In genomic region chr16:23856345-23856744, GRCh38 we compare ENCODE assay signal across 27 cellular contexts. TPM values are rescaled to one million over a fixed set of nuclear protein-coding genes. Genes with fewer than 3 reads are reported as not detected.
A peak's percentile ranks its signal among the peaks of the same experiment; 100 is the strongest.
DNase-seq lines count a peak whose midpoint lies in the region; ATAC-seq, FAIRE-seq and TF ChIP-seq lines count a peak whose summit lies in the region.
"Had no signal": no experiment of that assay in that cellular context is flagged by ENCODE, and none has a peak within 500 bp of the region (broad histone marks: within the 10 kb centered on the region; RNA-seq: fewer than 3 reads in every experiment).

No MANE protein-coding gene starts in this region.

- TF ChIP-seq EP300 in GM12878 (IDR thresholded peaks at IDR 0.05; ENCODE audit: borderline replicate concordance in 1 of 2, control insufficient read depth in 1 of 2, low read depth in 2 of 2, low read length in 2 of 2), result peak; percentile 18 to 36; a peak in 2 of 4 replicates

- in situ Hi-C loops in GM12878 (cut with MboI), result loop anchor here (25.0 kb wide), 1 partner anchor 1181 kb away; no protein-coding TSS in a partner anchor

- no TSS peak for BruUV-seq in A673 (replicated peaks; lab: Mats Ljungman, UMichigan)
- BruUV-seq in GM12878 (replicated peaks; lab: Mats Ljungman, UMichigan), result no TSS peak

- H3K27ac Mint-ChIP-seq in CD4-positive, CD25-positive, alpha-beta regulatory T cell, result peak overlapping the region in 2 of 3 donors; percentile 12 to 23
- H3K27ac Mint-ChIP-seq: activated CD4-positive, alpha-beta T cell treated with anti-CD3 and anti-CD28 coated beads for 36 hours; type B pancreatic cell had no signal

- H3K9me3 Mint-ChIP-seq in CD4-positive, CD25-positive, alpha-beta regulatory T cell, result peaks cover 0 to 3% (median 0%) of the 10 kb centered on the region in 7 donors
- H3K9me3 Mint-ChIP-seq: immature natural killer cell, type B pancreatic cell had no signal

- H3K79me2 ChIP-seq in GM12878 (ENCODE audit: control insufficient read depth, insufficient read depth, low read length), result peaks cover 96% of the 10 kb centered on the region

- peaks cover 2% of the 10 kb centered on the region for H3K36me3 ChIP-seq in A673 (ENCODE audit: insufficient read depth, low read length, poor library complexity, severe bottlenecking)
- H3K36me3 ChIP-seq in CD4-positive, CD25-positive, alpha-beta regulatory T cell (ENCODE audit: control insufficient read depth, insufficient read depth, low read length), result no peaks in the 10 kb centered on the region
- H3K36me3 ChIP-seq in GM12878 (ENCODE audit: control insufficient read depth in 2 of 2, insufficient read depth in 2 of 2, low read length in 1 of 2), result peaks cover 1 to 11% of the 10 kb centered on the region in 2 experiments; a peak in 3 of 4 replicates
- H3K36me3 ChIP-seq: breast epithelium had no signal

- CTCF ChIA-PET in A673 (lab: Charles Lee), result no interaction called here
- CTCF ChIA-PET in GM12878 (lab: Yijun Ruan, JAX), result interaction anchor here (2.4 to 11.5 kb wide), 4 partner anchors 10 to 154 kb away, joined by 8 to 134 read pairs (median 19); no protein-coding TSS in a partner anchor

- peak overlapping the region; percentile 58 for H3K4me2 ChIP-seq in GM12878 (ENCODE audit: control insufficient read depth, insufficient read depth)

- no peaks in the 10 kb centered on the region for H4K20me1 ChIP-seq in GM12878 (ENCODE audit: control insufficient read depth, insufficient read depth)

- intact Hi-C loops in A673 (cut with micrococcal nuclease; ENCODE audit: unreplicated experiment) (no loop called here), GM12878 (cut with micrococcal nuclease; ENCODE audit: unreplicated experiment) (loop anchor here (2.0 kb wide), 1 partner anchor 14 kb away; no protein-coding TSS in a partner anchor)

- SMC1A ChIA-PET in GM12878 (lab: Charles Lee; ENCODE audit: uncharacterized antibody, unreplicated experiment), result interaction anchor here (0.9 to 27.0 kb wide), 8 partner anchors 14 to 159 kb away, joined by 3 to 468 read pairs (median 4); no protein-coding TSS in a partner anchor

- no peak for TF ChIP-seq RAD21 in GM12878 (IDR thresholded peaks at IDR 0.05; ENCODE audit: insufficient read depth, low read depth, low read length)

- POLR2A ChIA-PET in A673 (lab: Charles Lee; ENCODE audit: low non-redundant PET), result interaction anchor here (0.5 kb wide), 1 partner anchor 9 kb away, joined by 3 read pairs; no protein-coding TSS in a partner anchor
- POLR2A ChIA-PET in GM12878 (lab: Charles Lee), result interaction anchor here (0.7 to 5.8 kb wide), 9 partner anchors 8 to 1403 kb away, joined by 3 to 46 read pairs (median 9); no protein-coding TSS in a partner anchor

- peaks cover 16% of the 10 kb centered on the region for H3K36me3 Mint-ChIP-seq in CD4-positive, CD25-positive, alpha-beta regulatory T cell
- H3K36me3 Mint-ChIP-seq: type B pancreatic cell had no signal

- H3K4me3 Mint-ChIP-seq in CD4-positive, CD25-positive, alpha-beta regulatory T cell, result no peak overlapping the region
- H3K4me3 Mint-ChIP-seq: activated CD4-positive, alpha-beta T cell treated with anti-CD3 and anti-CD28 coated beads for 36 hours; immature natural killer cell; type B pancreatic cell had no signal

- H3K4me1 Mint-ChIP-seq in CD4-positive, CD25-positive, alpha-beta regulatory T cell, result peaks cover 12 to 91% (median 64%) of the 10 kb centered on the region in 4 donors

- TF ChIP-seq POLR2A in GM12878 (IDR thresholded peaks at IDR 0.05; ENCODE audit: low read depth, low read length), result no peak

- no peak overlapping the region for H3K9ac ChIP-seq in GM12878 (ENCODE audit: control insufficient read depth, insufficient read depth, low read length)

- H3K27me3 Mint-ChIP-seq in CD4-positive, CD25-positive, alpha-beta regulatory T cell, result peaks cover 4% of the 10 kb centered on the region
- H3K27me3 Mint-ChIP-seq: activated CD4-positive, alpha-beta T cell treated with anti-CD3 and anti-CD28 coated beads for 36 hours had no signal

- FAIRE-seq in GM12878 (lab: Jason Lieb, UNC), result peak; percentile 65
- FAIRE-seq in frontal cortex (lab: Jason Lieb, UNC), result no peak
- FAIRE-seq: endothelial cell of umbilical vein had no signal

- H3K27ac ChIP-seq in A673 (ENCODE audit: low read depth, low read length, poor library complexity, severe bottlenecking) (peak overlapping the region; percentile 94), GM12878 (ENCODE audit: control insufficient read depth, insufficient read depth) (peak overlapping the region; percentile 87)
- no peak overlapping the region for H3K27ac ChIP-seq in CD4-positive, CD25-positive, alpha-beta regulatory T cell (ENCODE audit: insufficient read depth, low read length, poor library complexity, severe bottlenecking)
- H3K27ac ChIP-seq: breast epithelium had no signal

- no peak for DNase-seq in A673 (ENCODE audit: low spot score)
- no peak for DNase-seq in CD4-positive, CD25-positive, alpha-beta regulatory T cell
- no peak for DNase-seq in GM12878 (ENCODE audit: low read depth, low spot score)
- no peak for DNase-seq in hepatic stellate cell (ENCODE audit: low spot score)
- no peak for DNase-seq in frontal cortex (ENCODE audit: low spot score in 2 of 2)
- DNase-seq: activated CD4-positive, alpha-beta T cell treated with anti-CD3 and anti-CD28 coated beads for 36 hours; activated CD8-positive, alpha-beta memory T cell treated with anti-CD3 and anti-CD28 coated beads for 24 hours; amniotic stem cell; C1 segment of cervical spinal cord; hypothalamus; immature natural killer cell; Karpas-422; left colon; mesenchymal stem cell; NCI-H1436 treated with DMSO at 0.1 percent for 48 hours; NCI-H2107; NCI-H446; OCI-M1; T-helper 2 cell had no signal

- RAD21 ChIA-PET in GM12878 (lab: Charles Lee; ENCODE audit: unreplicated experiment), result interaction anchor here (0.6 to 9.2 kb wide), 7 partner anchors 8 to 153 kb away, joined by 3 to 70 read pairs (median 5); no protein-coding TSS in a partner anchor

- 15% methylated on average over 3 of the region's 3 CpGs for WGBS in GM12878 (ENCODE audit: insufficient coverage, insufficient replicate concordance, low lambda C conversion rate, missing lambda C conversion rate)

- peaks cover 76% of the 10 kb centered on the region for H3K4me1 ChIP-seq in A673 (ENCODE audit: insufficient read depth, low read length, poor library complexity, severe bottlenecking)
- peaks cover 15% of the 10 kb centered on the region for H3K4me1 ChIP-seq in CD4-positive, CD25-positive, alpha-beta regulatory T cell (ENCODE audit: control insufficient read depth, insufficient read depth, low read length, poor library complexity, severe bottlenecking)
- H3K4me1 ChIP-seq in GM12878 (ENCODE audit: control insufficient read depth, insufficient read depth, low read length), result peaks cover 91% of the 10 kb centered on the region
- H3K4me1 ChIP-seq: breast epithelium had no signal

- TF ChIP-seq CTCF in A673 (conservative IDR thresholded peaks at IDR 0.05; ENCODE audit: low read depth, low read length), result no peak
- no peak for TF ChIP-seq CTCF in GM12878 (IDR thresholded peaks at IDR 0.05 in 2 of 3, conservative IDR thresholded peaks at IDR 0.05 in 1 of 3; ENCODE audit: control insufficient read depth in 2 of 3, extremely low read depth in 1 of 3, insufficient read depth in 1 of 3, low read depth in 3 of 3, low read length in 3 of 3)

- ATAC-seq in CD4-positive, CD25-positive, alpha-beta regulatory T cell (ENCODE audit: low read depth in 2 of 2), result peak; percentile 15 to 24
- ATAC-seq in HG02870 (IDR thresholded peaks at IDR 0.05; ENCODE audit: unreplicated experiment) (peak; percentile 42), GM12878 (peak; percentile 76), HG02938 (IDR thresholded peaks at IDR 0.05; ENCODE audit: unreplicated experiment) (no peak), HG03175 (IDR thresholded peaks at IDR 0.05; ENCODE audit: unreplicated experiment) (no peak)
- ATAC-seq: activated CD4-positive, alpha-beta T cell treated with anti-CD3 and anti-CD28 coated beads for 36 hours; HCT116; left colon had no signal

- H3K9me3 ChIP-seq in A673 (ENCODE audit: low read depth, low read length, poor library complexity, severe bottlenecking) (peaks cover 2% of the 10 kb centered on the region), GM12878 (replicated peaks; ENCODE audit: control insufficient read depth, insufficient read depth, low read length) (peaks cover 6% of the 10 kb centered on the region)
- no peaks in the 10 kb centered on the region for H3K9me3 ChIP-seq in CD4-positive, CD25-positive, alpha-beta regulatory T cell (ENCODE audit: control insufficient read depth in 2 of 2, low read length in 2 of 2)
- H3K9me3 ChIP-seq: breast epithelium had no signal

- H3K27me3 ChIP-seq in A673 (replicated peaks; ENCODE audit: insufficient read depth, low read depth, low read length, poor library complexity) (no peaks in the 10 kb centered on the region), GM12878 (replicated peaks in 1 of 2; ENCODE audit: control insufficient read depth in 2 of 2, insufficient read depth in 2 of 2, low read length in 1 of 2) (no peaks in the 10 kb centered on the region)
- no peaks in the 10 kb centered on the region for H3K27me3 ChIP-seq in CD4-positive, CD25-positive, alpha-beta regulatory T cell (ENCODE audit: control insufficient read depth, insufficient read depth, low read length)
- H3K27me3 ChIP-seq: breast epithelium had no signal

- no peak overlapping the region for H2AFZ ChIP-seq in GM12878 (ENCODE audit: control insufficient read depth, low read depth, low read length)

- H3K4me3 ChIP-seq in A673 (ENCODE audit: low read depth, low read length, poor library complexity, severe bottlenecking) (no peak overlapping the region), GM12878 (peak overlapping the region; percentile 23; the same call in 1 of the 2 replicates)
- no peak overlapping the region for H3K4me3 ChIP-seq in CD4-positive, CD25-positive, alpha-beta regulatory T cell (ENCODE audit: low read depth, low read length)
- H3K4me3 ChIP-seq: breast epithelium had no signal

RNA-seq across cellular contexts. Expression of gene PRKCB, which starts 20.6 kb away (rescaled TPM):
- 158 and 171 TPM in 2 replicates for total RNA-seq in A673 (2021)
- 83.1 TPM for total RNA-seq in CD4-positive, CD25-positive, alpha-beta regulatory T cell
- polyA plus RNA-seq in CD4-positive, CD25-positive, alpha-beta regulatory T cell, result 10 to 100 TPM; 37.4 to 54.7 (median 47.5) TPM
- 650 and 657 TPM in 2 replicates for total RNA-seq in GM12878 (2013; cell fraction: nucleolus; rRNA removed)
- 106 and 118 TPM in 2 replicates for total RNA-seq in GM12878 (2014; rRNA removed)
- 117 and 119 TPM in 2 replicates for total RNA-seq in GM12878 (2014; rRNA removed; fragmentation: Illumina TruSeq; extraction: Trizol)
- total RNA-seq in GM12878 (2021), result 148 and 158 TPM in 2 replicates
- polyA plus RNA-seq in GM12878 (2011; ENCODE audit: low read depth), result 86.6 TPM
- polyA plus RNA-seq in GM12878 (2011; rRNA removed), result 134 and 135 TPM in 2 replicates
- polyA plus RNA-seq in GM12878 (2011; cell fraction: cytosol; rRNA removed), result 105 and 107 TPM in 2 replicates
- 96.5 and 127 TPM in 2 replicates for polyA plus RNA-seq in GM12878 (2011; cell fraction: nucleus; rRNA removed)
- polyA plus RNA-seq in GM12878 (2012), result 126 and 129 TPM in 2 replicates
- 121 and 128 TPM in 2 replicates for polyA plus RNA-seq in GM12878 (2014; fragmentation: Illumina TruSeq; extraction: Trizol)
- polyA plus RNA-seq in GM12878 (2014; fragmentation: Nextera tagmentation; extraction: Ambion mirVana), result 10 to 100 TPM; 42.4 to 60.2 TPM
- 85.3 and 88.3 TPM in 2 replicates for polyA plus RNA-seq in GM12878 (2014; rRNA removed)
- 10 to 100 TPM; 21.4 to 22.3 TPM for polyA plus RNA-seq in GM12878 (2016; fragmentation: Nextera tagmentation; extraction: Ambion mirVana)
- polyA minus RNA-seq in GM12878 (2011; rRNA and poly(A)+ RNA removed), result 463 and 485 TPM in 2 replicates
- polyA minus RNA-seq in GM12878 (2011; cell fraction: cytosol; rRNA and poly(A)+ RNA removed), result 91.7 and 117 TPM in 2 replicates
- polyA minus RNA-seq in GM12878 (2011; cell fraction: nucleus; rRNA and poly(A)+ RNA removed), result 99.0 and 165 TPM in 2 replicates
- total RNA-seq in frontal cortex, result 49.3 TPM
- total RNA-seq: endothelial cell of umbilical vein, fibroblast of lung had no signal

Comparison
In these comparisons a context has a peak if more than half of its experiments do, and no peak if none do; other contexts are left out.
1. ATAC-seq: peak in CD4-positive, CD25-positive, alpha-beta regulatory T cell (2 of 2), HG02870 (single experiment) and GM12878 (single experiment); none in HG02938 (single experiment) and HG03175 (single experiment).